ENCODE assay signal across 1 cellular context in the genomic region with DNA sequence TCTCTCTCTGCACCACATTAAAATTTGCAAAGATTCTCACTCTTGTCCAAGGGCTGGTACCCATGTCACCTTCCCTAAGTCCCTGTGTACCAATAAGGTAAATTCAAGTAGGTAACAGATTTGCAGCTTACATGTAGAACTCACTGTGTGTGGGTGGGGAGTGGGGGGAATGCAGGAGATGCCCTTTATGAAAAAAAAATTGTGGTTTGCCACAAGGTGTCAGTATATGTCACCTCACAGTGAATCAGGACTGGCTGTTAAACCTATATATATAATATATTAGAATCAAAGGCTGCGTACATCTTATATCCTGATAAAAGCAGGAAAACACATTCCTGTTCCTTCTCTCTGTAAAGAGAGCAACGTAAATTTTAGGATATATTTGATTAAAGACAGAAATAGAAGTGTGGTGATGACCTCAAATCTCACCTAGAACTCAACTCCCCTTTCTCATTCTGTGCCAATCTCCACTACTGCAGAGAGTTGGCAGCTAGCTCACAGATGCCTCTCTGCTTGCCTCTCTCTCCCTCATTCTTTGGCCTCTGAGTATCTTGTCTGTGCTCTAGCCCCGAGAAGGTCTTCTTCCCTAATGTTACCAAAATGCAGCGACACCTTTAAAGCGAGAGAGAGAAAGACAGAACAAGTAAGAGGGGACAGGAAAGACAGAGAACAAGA.
TF ChIP-seq lines count a peak whose summit lies in the region.

No MANE protein-coding gene starts in this region.

TF ChIP-seq in SK-N-SH, 30 proteins besides CTCF, POLR2A, EP300 and RAD21:
- TF ChIP-seq SMC3 (IDR thresholded peaks at IDR 0.05; ENCODE audit: low read depth, low read length) (peak; percentile 23), RCOR1 (IDR thresholded peaks at IDR 0.05; ENCODE audit: low read length) (no peak)
- TF ChIP-seq, protein P1, sequence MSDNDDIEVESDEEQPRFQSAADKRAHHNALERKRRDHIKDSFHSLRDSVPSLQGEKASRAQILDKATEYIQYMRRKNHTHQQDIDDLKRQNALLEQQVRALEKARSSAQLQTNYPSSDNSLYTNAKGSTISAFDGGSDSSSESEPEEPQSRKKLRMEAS (IDR thresholded peaks at IDR 0.05; ENCODE audit: low read depth), result no peak
